27 cellular contexts compared by ENCODE assay signal in the genomic region with DNA sequence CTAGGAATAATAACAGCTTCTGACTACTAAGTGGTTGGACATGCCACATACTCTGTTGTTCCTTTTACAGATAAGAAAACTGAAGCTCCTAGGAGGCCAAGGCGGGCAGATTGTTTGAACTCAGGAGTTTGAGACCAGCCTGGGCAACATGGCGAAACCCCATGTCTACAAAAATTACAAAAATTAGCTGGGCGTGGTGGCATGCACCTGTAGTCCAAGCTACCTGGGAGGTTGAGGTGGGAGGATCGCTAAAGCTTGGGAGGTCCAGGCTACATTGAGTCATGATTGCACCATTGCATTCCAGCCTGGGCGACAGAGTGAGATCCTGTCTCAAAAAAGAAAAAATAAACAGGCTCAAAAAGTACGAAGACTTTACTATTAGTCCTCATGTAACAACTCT. TPM values are rescaled to one million over a fixed set of nuclear protein-coding genes. Genes with fewer than 3 reads are reported as not detected.
DNase-seq lines count a peak whose midpoint lies in the region.
"Had no signal": no experiment of that assay in that cellular context is flagged by ENCODE, and none has a peak within 500 bp of the region (broad histone marks: within the 10 kb centered on the region; RNA-seq: fewer than 3 reads in every experiment).

No MANE protein-coding gene starts in this region.

- H3K9ac ChIP-seq in trophoblast cell (ENCODE audit: low read length) = no peak overlapping the region
- H3K9ac ChIP-seq: BLaER1; BLaER1 treated with 17β-estradiol and CSF1 and Interleukin-3, amounts not matched to agents 10 nM and 100 nM had no signal

- H3K14ac ChIP-seq in trophoblast cell (ENCODE audit: low read length) = no peak overlapping the region

- no peaks in the 10 kb centered on the region for H3K79me2 ChIP-seq in trophoblast cell (ENCODE audit: control insufficient read depth, insufficient read depth, low read length, poor library complexity)

- no peaks in the 10 kb centered on the region for H3K79me1 ChIP-seq in trophoblast cell (ENCODE audit: low read length)

- no peak overlapping the region for H2BK5ac ChIP-seq in trophoblast cell (ENCODE audit: low read depth, low read length, poor library complexity)

- no peaks in the 10 kb centered on the region for H3K4me1 ChIP-seq in trophoblast cell (ENCODE audit: control insufficient read depth in 1 of 2, insufficient read depth in 2 of 2, low read length in 2 of 2)
- H3K4me1 ChIP-seq: BE2C; BLaER1; BLaER1 treated with 17β-estradiol and CSF1 and Interleukin-3, amounts not matched to agents 10 nM and 100 nM; Caco-2 had no signal

- no peaks in the 10 kb centered on the region for H3K36me3 ChIP-seq in trophoblast cell (ENCODE audit: control insufficient read depth in 1 of 2, insufficient read depth in 2 of 2, low read length in 2 of 2)
- H3K36me3 ChIP-seq: BE2C had no signal

- no peak overlapping the region for H3K27ac ChIP-seq in trophoblast cell (ENCODE audit: low read depth, low read length)
- H3K27ac ChIP-seq: 22Rv1; A549; BLaER1; BLaER1 treated with 17β-estradiol and CSF1 and Interleukin-3, amounts not matched to agents 10 nM and 100 nM; C4-2B had no signal

- H3K4me3 ChIP-seq in trophoblast cell (ENCODE audit: low read depth, low read length) = no peak overlapping the region
- H3K4me3 ChIP-seq: A549; BLaER1; BLaER1 treated with 17β-estradiol and CSF1 and Interleukin-3, amounts not matched to agents 10 nM and 100 nM had no signal

- H2BK12ac ChIP-seq in trophoblast cell (ENCODE audit: low read length) = no peak overlapping the region

- no peak overlapping the region for H3K18ac ChIP-seq in trophoblast cell (ENCODE audit: low read length)

- WGBS in trophoblast cell (ENCODE audit: extremely low coverage, insufficient coverage, insufficient read length) = no CpG with 5 or more reads among the region's 6 CpGs

- no peak overlapping the region for H2BK120ac ChIP-seq in trophoblast cell (ENCODE audit: insufficient read depth, low read length, poor library complexity)

- H4K12ac ChIP-seq in trophoblast cell (ENCODE audit: low read depth, low read length) = no peak overlapping the region

- no peak overlapping the region for H2AK5ac ChIP-seq in trophoblast cell (ENCODE audit: low read length)

- DNase-seq in trophoblast cell = peak; percentile 76 to 77
- no peak for DNase-seq in stimulated activated naive CD4-positive, alpha-beta T cell treated with Interleukin-2 at 50 U/mL for 16 hours (lab: John Stamatoyannopoulos, UW)
- DNase-seq: 8988T; ACHN; AML-193; BE2C; C1 segment of cervical spinal cord; Caco-2; Calu3; CD4-positive, alpha-beta memory T cell; CD4-positive, alpha-beta T cell; CD4-positive, CD25-positive, alpha-beta regulatory T cell; CD8-positive, alpha-beta memory T cell; CD8-positive, alpha-beta T cell; COR-L47; DMS 273 treated with DMSO at 0.1 percent for 48 hours; DMS153; DMS53; DMS79; DMS79 treated with DMSO at 0.1 percent for 48 hours; DND-41; EL had no signal

- H4K91ac ChIP-seq in trophoblast cell (ENCODE audit: low read depth, low read length) = no peak overlapping the region

- H3K4me2 ChIP-seq in trophoblast cell (ENCODE audit: low read length) = no peak overlapping the region
- H3K4me2 ChIP-seq: A549; BLaER1; BLaER1 treated with 17β-estradiol and CSF1 and Interleukin-3, amounts not matched to agents 10 nM and 100 nM had no signal

- no peaks in the 10 kb centered on the region for H3K27me3 ChIP-seq in trophoblast cell (ENCODE audit: insufficient read depth, low read length)
- H3K27me3 ChIP-seq: BE2C had no signal

- H2AFZ ChIP-seq in trophoblast cell (ENCODE audit: insufficient read depth, low read length, poor library complexity) = no peak overlapping the region

- no peak overlapping the region for H4K8ac ChIP-seq in trophoblast cell (ENCODE audit: low read depth, low read length)

- H3K23ac ChIP-seq in trophoblast cell (ENCODE audit: low read length) = no peak overlapping the region

- H3K9me3 ChIP-seq in trophoblast cell (ENCODE audit: insufficient read depth, low read depth, low read length) = no peaks in the 10 kb centered on the region
- H3K9me3 ChIP-seq: A549; BE2C; BLaER1; BLaER1 treated with 17β-estradiol and CSF1 and Interleukin-3, amounts not matched to agents 10 nM and 100 nM; Caco-2 had no signal

- no peak overlapping the region for H3K4ac ChIP-seq in trophoblast cell (ENCODE audit: low read depth, low read length)

RNA-seq across cellular contexts. Expression of a gene that starts 30.6 kb away (rescaled TPM):
- 13.2 and 13.3 TPM in 2 replicates for polyA plus RNA-seq in trophoblast cell (2013)
